In the genomic region with DNA sequence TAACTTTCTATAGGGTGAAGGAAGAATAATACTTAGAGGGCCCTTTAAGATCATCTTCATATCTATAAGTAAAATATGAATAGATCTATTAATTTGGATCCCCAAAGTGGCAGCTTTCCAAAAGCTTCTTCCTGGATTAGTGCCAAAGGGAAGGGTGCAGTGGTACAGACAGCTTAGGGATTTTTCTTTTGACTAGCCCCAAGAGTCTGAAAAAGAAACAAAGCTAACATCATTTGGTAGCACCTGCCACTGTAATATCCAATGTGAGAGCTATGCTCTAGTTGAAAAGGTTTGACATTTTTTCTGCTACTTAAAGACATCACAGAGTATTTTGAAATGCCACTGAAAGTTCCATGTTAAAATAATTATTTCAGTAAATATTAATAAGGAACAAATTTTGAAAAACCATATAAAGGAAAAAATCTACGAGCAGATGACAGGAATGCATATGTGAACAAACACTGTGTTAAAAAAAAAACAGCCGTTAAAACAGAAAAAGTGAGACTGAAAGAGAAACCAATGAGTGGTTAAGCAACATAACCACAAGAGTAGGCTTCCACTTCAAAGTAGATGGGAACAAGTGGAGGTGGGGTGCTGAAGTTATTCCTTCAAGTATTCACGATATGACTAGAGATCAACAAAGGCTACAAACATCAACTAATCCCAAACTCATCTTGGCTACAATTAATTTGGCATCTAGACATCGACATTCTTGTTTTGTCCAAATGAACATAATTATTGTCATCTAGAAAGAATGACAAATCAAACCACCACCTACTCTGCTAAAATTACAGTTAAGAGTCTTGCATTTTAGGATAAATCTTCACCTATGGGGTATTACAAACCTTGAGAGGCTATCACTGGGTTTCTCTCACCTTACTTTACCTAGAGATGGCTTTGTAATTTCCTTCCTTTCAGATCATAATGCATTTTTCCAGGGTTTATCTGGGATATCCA, we compare ENCODE assay signal across 8 cellular contexts.
A peak's percentile ranks its signal among the peaks of the same experiment; 100 is the strongest.
DNase-seq lines count a peak whose midpoint lies in the region; ATAC-seq and TF ChIP-seq lines count a peak whose summit lies in the region.

No MANE protein-coding gene starts in this region.

- no peak for TF ChIP-seq EP300 in suprapubic skin (IDR thresholded peaks at IDR 0.05)

- no peak overlapping the region for H3K4me3 Mint-ChIP-seq in activated T-helper 2 cell treated with anti-CD3 and anti-CD28 coated beads, Interferon-gamma antibody, Interleukin-2, Interleukin-4, amounts not matched to agents 10 μg/mL and 5 μg/mL and 100 μg/mL, durations not matched to agents 14 hours and 24 hours and 36 hours (ENCODE audit: low read depth)

- no peaks in the 10 kb centered on the region for H3K9me3 ChIP-seq in suprapubic skin
- no peaks in the 10 kb centered on the region for H3K9me3 ChIP-seq in esophagus squamous epithelium

- H3K27ac ChIP-seq in suprapubic skin = no peak overlapping the region
- no peak overlapping the region for H3K27ac ChIP-seq in esophagus squamous epithelium

- H3K27ac Mint-ChIP-seq in activated T-helper 2 cell treated with anti-CD3 and anti-CD28 coated beads, Interferon-gamma antibody, Interleukin-2, Interleukin-4, amounts not matched to agents 10 μg/mL and 5 μg/mL and 100 μg/mL, durations not matched to agents 14 hours and 24 hours and 36 hours = peak overlapping the region; percentile 70

- ATAC-seq in GM19397 (IDR thresholded peaks at IDR 0.05; ENCODE audit: unreplicated experiment) (peak; percentile 83), HG03280 (IDR thresholded peaks at IDR 0.05; ENCODE audit: unreplicated experiment) (peak; percentile 85)

- H3K4me1 Mint-ChIP-seq in activated T-helper 2 cell treated with anti-CD3 and anti-CD28 coated beads, Interferon-gamma antibody, Interleukin-2, Interleukin-4, amounts not matched to agents 10 μg/mL and 5 μg/mL and 100 μg/mL, durations not matched to agents 14 hours and 24 hours and 36 hours (ENCODE audit: low read depth) = peaks cover 37% of the 10 kb centered on the region

- TF ChIP-seq CTCF in suprapubic skin (IDR thresholded peaks at IDR 0.05) (no peak), esophagus squamous epithelium (IDR thresholded peaks at IDR 0.05) (no peak)

- H3K36me3 ChIP-seq in suprapubic skin (peaks cover 76% of the 10 kb centered on the region), esophagus squamous epithelium (peaks cover 0 to 97% (median 0%) of the 10 kb centered on the region in 3 donors)

- intact Hi-C loops in activated T-helper 2 cell treated with anti-CD3 and anti-CD28 coated beads, Interferon-gamma antibody, Interleukin-2, Interleukin-4, amounts not matched to agents 10 μg/mL and 5 μg/mL and 100 μg/mL, durations not matched to agents 14 hours and 24 hours and 36 hours (cut with micrococcal nuclease) = loop anchor here (1.0 to 10.0 kb wide), 6 partner anchors 10 to 611 kb away; partner anchors contain the start of genes NIPBL and NUP155
- intact Hi-C loops in esophagus squamous epithelium (cut with DNase I) = no loop called here

- H3K9me3 Mint-ChIP-seq in activated T-helper 2 cell treated with anti-CD3 and anti-CD28 coated beads, Interferon-gamma antibody, Interleukin-2, Interleukin-4, amounts not matched to agents 10 μg/mL and 5 μg/mL and 100 μg/mL, durations not matched to agents 14 hours and 24 hours and 36 hours = peaks cover 19% of the 10 kb centered on the region

- peaks cover 56% of the 10 kb centered on the region for H3K36me3 Mint-ChIP-seq in activated T-helper 2 cell treated with anti-CD3 and anti-CD28 coated beads, Interferon-gamma antibody, Interleukin-2, Interleukin-4, amounts not matched to agents 10 μg/mL and 5 μg/mL and 100 μg/mL, durations not matched to agents 14 hours and 24 hours and 36 hours (ENCODE audit: low read depth)

- no peaks in the 10 kb centered on the region for H3K27me3 ChIP-seq in suprapubic skin
- no peaks in the 10 kb centered on the region for H3K27me3 ChIP-seq in esophagus squamous epithelium

- 64% methylated on average over 4 of the region's 4 CpGs for WGBS in suprapubic skin
- WGBS in esophagus squamous epithelium, 2 donors = 69 to 83% methylated on average over 4 of the region's 4 CpGs

- DNase-seq in GDM1 (lab: John Stamatoyannopoulos, UW) = peak; percentile 11
- DNase-seq in activated T-helper 2 cell treated with anti-CD3 and anti-CD28 coated beads, Interferon-gamma antibody, Interleukin-2, Interleukin-4, amounts not matched to agents 10 μg/mL and 5 μg/mL and 100 μg/mL, durations not matched to agents 14 hours and 24 hours and 36 hours (ENCODE audit: low spot score) = peak; percentile 36
- no peak for DNase-seq in hippocampal formation (lab: John Stamatoyannopoulos, UW)
- DNase-seq in suprapubic skin (ENCODE audit: low spot score in 2 of 2) = no peak
- no peak for DNase-seq in SHP77 (lab: John Stamatoyannopoulos, UW)
- no peak for DNase-seq in esophagus squamous epithelium (lab: John Stamatoyannopoulos, UW)

- TF ChIP-seq POLR2A in suprapubic skin (IDR thresholded peaks at IDR 0.05) (no peak), esophagus squamous epithelium (IDR thresholded peaks at IDR 0.05) (no peak)

- H3K4me3 ChIP-seq in suprapubic skin (no peak overlapping the region), esophagus squamous epithelium (no peak overlapping the region)

- no peaks in the 10 kb centered on the region for H3K27me3 Mint-ChIP-seq in activated T-helper 2 cell treated with anti-CD3 and anti-CD28 coated beads, Interferon-gamma antibody, Interleukin-2, Interleukin-4, amounts not matched to agents 10 μg/mL and 5 μg/mL and 100 μg/mL, durations not matched to agents 14 hours and 24 hours and 36 hours (ENCODE audit: low read depth)

- H3K4me1 ChIP-seq in suprapubic skin (no peaks in the 10 kb centered on the region), esophagus squamous epithelium (no peaks in the 10 kb centered on the region)

Comparison
In these comparisons a context has a peak if more than half of its experiments do, and no peak if none do; other contexts are left out.
1. DNase-seq: peak in GDM1 (single experiment) and activated T-helper 2 cell treated with anti-CD3 and anti-CD28 coated beads, Interferon-gamma antibody, Interleukin-2, Interleukin-4, amounts not matched to agents 10 μg/mL and 5 μg/mL and 100 μg/mL, durations not matched to agents 14 hours and 24 hours and 36 hours (single experiment); none in hippocampal formation (0 of 2), suprapubic skin (0 of 2), SHP77 (0 of 2) and esophagus squamous epithelium (single experiment).